ENCODE assay signal across 15 cellular contexts in genomic region chr2:239124152-239124899, GRCh38.
DNase-seq lines count a peak whose midpoint lies in the region; ATAC-seq, FAIRE-seq and TF ChIP-seq lines count a peak whose summit lies in the region.
"Had no signal": no experiment of that assay in that cellular context is flagged by ENCODE, and none has a peak within 500 bp of the region (broad histone marks: within the 10 kb centered on the region; RNA-seq: fewer than 3 reads in every experiment).

No MANE protein-coding gene starts in this region.

- TF ChIP-seq POLR2A in K562 (conservative IDR thresholded peaks at IDR 0.05) = no peak

- 89% methylated on average over 21 of the region's 48 CpGs for WGBS in K562 (ENCODE audit: insufficient coverage, low coverage, missing lambda C conversion rate)
- 92 to 94% (median 94%) methylated on average over 48 of the region's 48 CpGs for WGBS in small intestine, 3 donors

- CTCF ChIA-PET in K562 (lab: Yijun Ruan, JAX; ENCODE audit: low intra/inter-chr PET ratio) = no interaction called here

- DNase-seq in T-helper 17 cell = no peak
- no peak for DNase-seq in K562 (ENCODE audit: extremely low read depth in 1 of 4, low spot score in 3 of 4)
- DNase-seq in glutamatergic neuron = no peak
- DNase-seq in small intestine = no peak
- DNase-seq in KG1 (lab: John Stamatoyannopoulos, UW) = no peak
- no peak for DNase-seq in glomerular visceral epithelial cell (ENCODE audit: extremely low spot score)
- no peak for DNase-seq in activated naive CD4-positive, alpha-beta T cell treated with anti-CD3 and anti-CD28 coated beads, Interleukin-2, amount 50 U/mL, for 72 hours (ENCODE audit: low spot score in 2 of 2)
- DNase-seq: Caco-2; CD8-positive, alpha-beta memory T cell; DMS53; IMR-90 had no signal

- no peak overlapping the region for H2AFZ ChIP-seq in K562 (ENCODE audit: low read depth, low read length)

- TF ChIP-seq CTCF in K562 (IDR thresholded peaks at IDR 0.05 in 2 of 3, conservative IDR thresholded peaks at IDR 0.05 in 1 of 3; ENCODE audit: insufficient read depth in 2 of 3, low read depth in 1 of 3, low read length in 3 of 3) (no peak), glutamatergic neuron (IDR thresholded peaks at IDR 0.05; ENCODE audit: partially characterized antibody, unreplicated experiment) (no peak)

- H3K4me1 ChIP-seq in K562 (replicated peaks in 1 of 2; ENCODE audit: control insufficient read depth in 2 of 2, insufficient read depth in 2 of 2, low read length in 2 of 2) = 0 out of 5 replicates have a peak, but pooled peaks cover 0 to 3% of the 10 kb centered on the region in 2 experiments
- no peaks in the 10 kb centered on the region for H3K4me1 ChIP-seq in small intestine (ENCODE audit: control insufficient read depth in 2 of 2, insufficient read depth in 1 of 2, low read depth in 1 of 2, low read length in 1 of 2)
- H3K4me1 ChIP-seq: Caco-2 had no signal

- H3K4me3 Mint-ChIP-seq in T-helper 17 cell (no peak overlapping the region), glutamatergic neuron (ENCODE audit: unreplicated experiment) (no peak overlapping the region)
- H3K4me3 Mint-ChIP-seq: CD14-positive monocyte; CD8-positive, alpha-beta memory T cell had no signal

- TF ChIP-seq EP300 in K562 (IDR thresholded peaks at IDR 0.05; ENCODE audit: low read length) = no peak

- intact Hi-C loops in K562 (cut with micrococcal nuclease) = no loop called here

- H3K27me3 Mint-ChIP-seq in T-helper 17 cell (no peaks in the 10 kb centered on the region), glutamatergic neuron (ENCODE audit: unreplicated experiment) (peaks cover 9% of the 10 kb centered on the region)
- H3K27me3 Mint-ChIP-seq: CD8-positive, alpha-beta memory T cell had no signal

- H4K20me1 ChIP-seq in K562 (replicated peaks; ENCODE audit: control insufficient read depth, insufficient read depth, low read length) = no peaks in the 10 kb centered on the region

- FAIRE-seq in K562 (lab: Jason Lieb, UNC) (no peak), small intestine (lab: Jason Lieb, UNC) (peak; percentile 75)

- POLR2A ChIA-PET in K562 (lab: Yijun Ruan, JAX) = no interaction called here

- H3K36me3 ChIP-seq in K562 (ENCODE audit: control insufficient read depth, insufficient read depth, low read length) (peaks cover 22% of the 10 kb centered on the region; the same call in 2 of the 3 replicates), small intestine (ENCODE audit: control insufficient read depth in 2 of 2, insufficient read depth in 2 of 2, low read length in 2 of 2) (peaks cover 8 to 13% of the 10 kb centered on the region in 2 donors)

- H3K4me1 Mint-ChIP-seq in T-helper 17 cell = peaks cover 15% of the 10 kb centered on the region
- peaks cover 15% of the 10 kb centered on the region for H3K4me1 Mint-ChIP-seq in glutamatergic neuron (ENCODE audit: low read depth, unreplicated experiment)

- H3K27ac Mint-ChIP-seq in T-helper 17 cell (peak overlapping the region; percentile 16), glutamatergic neuron (ENCODE audit: unreplicated experiment) (peak overlapping the region; percentile 43)
- peak overlapping the region in 1 of 2 donors; percentile 17 for H3K27ac Mint-ChIP-seq in activated naive CD4-positive, alpha-beta T cell treated with anti-CD3 and anti-CD28 coated beads, Interleukin-2, amount 50 U/mL, for 72 hours

- TF ChIP-seq RAD21 in K562 (CRISPR knock-in tag; conservative IDR thresholded peaks at IDR 0.05 in 1 of 2, IDR thresholded peaks at IDR 0.05 in 1 of 2) = no peak

- H3K9me1 ChIP-seq in K562 (ENCODE audit: control insufficient read depth, insufficient read depth, low read length) = no peaks in the 10 kb centered on the region

- in situ Hi-C loops in K562 (cut with MboI) = no loop called here

- H3K27me3 ChIP-seq in K562 (ENCODE audit: control insufficient read depth in 2 of 2, insufficient read depth in 2 of 2, low read length in 2 of 2) = no peaks in the 10 kb centered on the region
- H3K27me3 ChIP-seq in small intestine (ENCODE audit: control insufficient read depth in 2 of 2, insufficient read depth in 2 of 2, low read length in 2 of 2) = no peaks in the 10 kb centered on the region

- H3K36me3 Mint-ChIP-seq in T-helper 17 cell (ENCODE audit: low read depth) (peaks cover 6% of the 10 kb centered on the region), glutamatergic neuron (ENCODE audit: unreplicated experiment) (peaks cover 7% of the 10 kb centered on the region)
- peaks cover 12 to 14% of the 10 kb centered on the region in 2 donors for H3K36me3 Mint-ChIP-seq in activated naive CD4-positive, alpha-beta T cell treated with anti-CD3 and anti-CD28 coated beads, Interleukin-2, amount 50 U/mL, for 72 hours

- no peaks in the 10 kb centered on the region for H3K9me3 ChIP-seq in T-helper 17 cell (ENCODE audit: control insufficient read depth, low read length, poor library complexity, severe bottlenecking)
- H3K9me3 ChIP-seq in K562 (replicated peaks; ENCODE audit: control insufficient read depth, insufficient read depth, low read depth, low read length) = peaks cover 3% of the 10 kb centered on the region; the same call in 1 of the 2 replicates
- H3K9me3 ChIP-seq in small intestine (ENCODE audit: control insufficient read depth, low read depth) = no peaks in the 10 kb centered on the region
- H3K9me3 ChIP-seq: Caco-2 had no signal

- BruUV-seq in K562 (replicated peaks; lab: Mats Ljungman, UMichigan) = no TSS peak

- H3K27ac ChIP-seq in K562 (ENCODE audit: extremely low read depth, low read depth, low read length) (no peak overlapping the region), small intestine (ENCODE audit: low read depth in 1 of 2, low read length in 1 of 2) (no peak overlapping the region)
- H3K27ac ChIP-seq: KMS-11 had no signal

- no peaks in the 10 kb centered on the region for H3K79me2 ChIP-seq in K562 (ENCODE audit: control insufficient read depth, insufficient read depth, low read length)

- H3K4me3 ChIP-seq in K562 (no peak overlapping the region), small intestine (ENCODE audit: low read depth in 1 of 2, low read length in 2 of 2) (no peak overlapping the region)

- H3K4me2 ChIP-seq in K562 (ENCODE audit: insufficient read depth, low read length) = no peak overlapping the region
- H3K4me2 ChIP-seq: KMS-11 had no signal

- peaks cover 9% of the 10 kb centered on the region for H3K9me3 Mint-ChIP-seq in glutamatergic neuron (ENCODE audit: unreplicated experiment)
- H3K9me3 Mint-ChIP-seq in activated naive CD4-positive, alpha-beta T cell treated with anti-CD3 and anti-CD28 coated beads, Interleukin-2, amount 50 U/mL, for 72 hours = peaks cover 0 to 8% of the 10 kb centered on the region in 2 donors
- H3K9me3 Mint-ChIP-seq: CD8-positive, alpha-beta memory T cell had no signal

- no peak overlapping the region for H3K9ac ChIP-seq in K562 (ENCODE audit: insufficient read depth in 1 of 2, low read depth in 2 of 2, low read length in 2 of 2)
- H3K9ac ChIP-seq: KMS-11 had no signal

- ATAC-seq in T-helper 17 cell = no peak
- ATAC-seq in K562 = no peak
- ATAC-seq in GM18498 (IDR thresholded peaks at IDR 0.05; ENCODE audit: unreplicated experiment) = no peak
- no peak for ATAC-seq in activated naive CD4-positive, alpha-beta T cell treated with anti-CD3 and anti-CD28 coated beads, Interleukin-2, amount 50 U/mL, for 72 hours
- ATAC-seq: HCT116 had no signal

TF ChIP-seq in K562, 482 proteins besides CTCF, POLR2A, EP300 and RAD21:
- TF ChIP-seq POLR2G (IDR thresholded peaks at IDR 0.05; ENCODE audit: low read depth, low read length) (0 out of 2 replicates have a peak, but pooled peaks have one; percentile 27), ZBTB33 (CRISPR knock-in tag; IDR thresholded peaks at IDR 0.05) (peak; percentile 44; the same call in 1 of the 2 replicates), MAFK (IDR thresholded peaks at IDR 0.05; ENCODE audit: low read length) (no peak)
